25 cellular contexts compared by ENCODE assay signal in the genomic region with DNA sequence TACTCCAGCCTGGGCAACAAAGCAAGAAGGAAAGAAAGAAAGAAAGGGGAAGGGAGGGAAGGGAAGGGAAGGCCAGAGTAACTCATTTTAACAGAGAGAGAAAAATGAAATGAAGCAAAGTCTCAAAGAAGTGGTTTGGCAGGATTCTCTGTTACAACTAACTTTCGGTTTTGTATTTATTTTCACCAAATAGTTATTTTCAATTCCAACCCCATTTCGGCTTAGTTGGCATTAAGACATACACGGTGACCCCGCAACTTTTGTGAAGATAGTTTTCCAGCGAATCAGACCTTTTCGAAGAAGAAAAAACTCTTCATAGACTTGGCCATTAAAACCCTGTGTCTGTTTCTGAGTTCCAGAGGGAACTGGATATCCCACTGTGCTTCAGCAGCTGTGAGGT. TPM values are rescaled to one million over a fixed set of nuclear protein-coding genes. Genes with fewer than 3 reads are reported as not detected.
"Had no signal": no experiment of that assay in that cellular context is flagged by ENCODE, and none has a peak within 500 bp of the region (broad histone marks: within the 10 kb centered on the region; RNA-seq: fewer than 3 reads in every experiment).

No MANE protein-coding gene starts in this region.

- H3K36me3 ChIP-seq: ascending aorta, breast epithelium, pancreas, thyroid gland had no signal

- ATAC-seq: esophagus mucosa; naive thymus-derived CD4-positive, alpha-beta T cell; pancreas; sciatic nerve had no signal

- H3K4me1 ChIP-seq: ascending aorta, breast epithelium, pancreas, thyroid gland had no signal

- DNase-seq: activated CD4-positive, alpha-beta T cell treated with anti-CD3 and anti-CD28 coated beads, Interleukin-2, amount 50 U/mL, for 4 hours; activated CD4-positive, CD25-positive, alpha-beta regulatory T cell treated with anti-CD3 and anti-CD28 coated beads, Interleukin-2, amount 50 U/mL, for 72 hours; activated effector memory CD4-positive, alpha-beta T cell treated with anti-CD3 and anti-CD28 coated beads, Interleukin-2, amount 50 U/mL, for 16 hours; activated naive CD4-positive, alpha-beta T cell treated with anti-CD3 and anti-CD28 coated beads, Interleukin-2, amount 50 U/mL, for 16 hours; activated T-cell treated with anti-CD3 and anti-CD28 coated beads, Interleukin-2, amount 50 U/mL, for 1 hour; cerebellar nuclear complex; cortex of kidney; foreskin fibroblast; mesendoderm; naive thymus-derived CD4-positive, alpha-beta T cell; pancreas; stimulated activated CD8-positive, alpha-beta memory T cell treated with anti-CD3 and anti-CD28 coated beads, Interleukin-4, amount 100 ng/mL, for 48 hours; stimulated activated naive CD4-positive, alpha-beta T cell treated with Interleukin-2 at 50 U/mL for 16 hours; T-helper 1 cell; thyroid gland had no signal

- H3K27me3 ChIP-seq: ascending aorta, breast epithelium, pancreas, thyroid gland had no signal

- H3K9me3 ChIP-seq: ascending aorta, breast epithelium, pancreas, thyroid gland had no signal

- H3K4me3 ChIP-seq: ascending aorta, pancreas, thyroid gland had no signal

- H3K27ac ChIP-seq: ascending aorta, pancreas, thyroid gland had no signal

RNA-seq across cellular contexts. Expression of a gene that starts 45.2 kb away (rescaled TPM):
- total RNA-seq: ascending aorta; breast epithelium; esophagus mucosa; glomerular endothelial cell; lower leg skin; mucosa of gallbladder; naive thymus-derived CD4-positive, alpha-beta T cell; pancreas; sciatic nerve; subcutaneous adipose tissue; thyroid gland; urinary bladder had no signal
- polyA plus RNA-seq: adipose tissue; naive thymus-derived CD4-positive, alpha-beta T cell; pancreas; urinary bladder had no signal
